8 cellular contexts compared by ENCODE assay signal in the genomic region with DNA sequence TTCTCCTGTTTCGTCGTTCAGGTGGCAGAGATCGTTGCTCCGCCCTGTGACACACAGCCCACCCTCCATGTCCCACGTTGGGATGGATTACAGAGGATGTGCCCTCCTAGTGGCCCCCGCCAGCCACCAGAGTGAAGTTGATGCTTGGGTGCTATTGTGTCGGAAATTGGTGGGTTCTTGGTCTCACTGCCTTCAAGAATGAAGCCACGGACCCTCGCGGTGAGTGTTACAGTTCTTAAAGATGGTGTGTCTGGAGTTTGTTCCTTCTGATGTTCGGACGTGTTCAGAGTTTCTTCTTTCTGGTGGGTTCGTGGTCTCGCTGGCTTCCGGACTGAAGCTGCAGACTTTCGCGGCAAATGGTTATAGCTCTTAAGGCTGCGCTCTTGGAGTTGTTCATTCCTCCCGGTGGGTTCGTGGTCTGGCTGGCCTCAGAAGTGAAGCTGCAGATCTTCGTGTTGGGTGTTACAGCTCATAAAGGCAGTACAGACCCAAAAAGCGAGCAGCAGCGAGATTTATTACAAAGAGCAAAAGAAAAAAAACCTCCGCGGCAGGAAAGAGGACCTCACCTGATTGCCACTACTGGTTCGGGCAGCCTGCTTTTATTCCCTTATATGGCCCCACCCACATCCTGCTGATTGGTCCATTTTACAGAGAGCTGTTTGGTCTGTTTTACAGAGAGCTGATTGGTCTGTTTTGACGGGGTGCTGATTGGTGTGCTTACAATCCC.
A peak's percentile ranks its signal among the peaks of the same experiment; 100 is the strongest.
DNase-seq lines count a peak whose midpoint lies in the region; ATAC-seq, FAIRE-seq and TF ChIP-seq lines count a peak whose summit lies in the region.
"Not testable (repeated sequence)": the region's sequence is repeated elsewhere in the genome, so short reads cannot be mapped to it uniquely, and the experiment has no call there.

No MANE protein-coding gene starts in this region.

- H3K27ac ChIP-seq in CD4-positive, CD25-positive, alpha-beta regulatory T cell (ENCODE audit: insufficient read depth, low read length, poor library complexity, severe bottlenecking) = peak overlapping the region; percentile 79
- H3K27ac ChIP-seq in cardiac muscle cell = peak overlapping the region; percentile 81
- not testable (repeated sequence) for H3K27ac ChIP-seq in small intestine (ENCODE audit: low read depth in 1 of 2, low read length in 1 of 2)

- H3K27me3 Mint-ChIP-seq in CD4-positive, CD25-positive, alpha-beta regulatory T cell; activated CD4-positive, alpha-beta T cell treated with anti-CD3 and anti-CD28 coated beads, Interleukin-2, amount 10 ng/mL, durations not matched to agents 7 days and 5 days; activated T-cell treated with anti-CD3 and anti-CD28 coated beads, Interleukin-2, amount 50 U/mL, for 4 hours (ENCODE audit: low read depth); activated naive CD8-positive, alpha-beta T cell treated with anti-CD3 and anti-CD28 coated beads for 36 hours; stimulated activated naive CD8-positive, alpha-beta T cell treated with anti-CD3 and anti-CD28 coated beads, Interleukin-15, amount 100 ng/mL, for 72 hours: not testable (repeated sequence)

- H3K9me3 Mint-ChIP-seq in CD4-positive, CD25-positive, alpha-beta regulatory T cell; activated CD4-positive, alpha-beta T cell treated with anti-CD3 and anti-CD28 coated beads, Interleukin-2, amount 10 ng/mL, durations not matched to agents 7 days and 5 days; activated T-cell treated with anti-CD3 and anti-CD28 coated beads, Interleukin-2, amount 50 U/mL, for 4 hours; activated naive CD8-positive, alpha-beta T cell treated with anti-CD3 and anti-CD28 coated beads for 36 hours; stimulated activated naive CD8-positive, alpha-beta T cell treated with anti-CD3 and anti-CD28 coated beads, Interleukin-15, amount 100 ng/mL, for 72 hours: not testable (repeated sequence)

- H3K36me3 ChIP-seq in CD4-positive, CD25-positive, alpha-beta regulatory T cell (ENCODE audit: control insufficient read depth, insufficient read depth, low read length); cardiac muscle cell; small intestine (ENCODE audit: control insufficient read depth in 2 of 2, insufficient read depth in 2 of 2, low read length in 2 of 2): not testable (repeated sequence)

- H3K4me1 ChIP-seq in CD4-positive, CD25-positive, alpha-beta regulatory T cell (ENCODE audit: control insufficient read depth, insufficient read depth, low read length, poor library complexity, severe bottlenecking) = peaks cover 35% of the 10 kb centered on the region
- H3K4me1 ChIP-seq in cardiac muscle cell (ENCODE audit: low read depth) = peaks cover 27% of the 10 kb centered on the region
- H3K4me1 ChIP-seq in small intestine (ENCODE audit: control insufficient read depth in 2 of 2, insufficient read depth in 1 of 2, low read depth in 1 of 2, low read length in 1 of 2) = not testable (repeated sequence)

- peaks cover 17 to 71% (median 46%) of the 10 kb centered on the region in 4 donors for H3K4me1 Mint-ChIP-seq in CD4-positive, CD25-positive, alpha-beta regulatory T cell
- H3K4me1 Mint-ChIP-seq in activated CD4-positive, alpha-beta T cell treated with anti-CD3 and anti-CD28 coated beads, Interleukin-2, amount 10 ng/mL, durations not matched to agents 7 days and 5 days = peaks cover 51% of the 10 kb centered on the region
- peaks cover 46% of the 10 kb centered on the region for H3K4me1 Mint-ChIP-seq in activated T-cell treated with anti-CD3 and anti-CD28 coated beads, Interleukin-2, amount 50 U/mL, for 4 hours (ENCODE audit: low read depth)
- peaks cover 40% of the 10 kb centered on the region for H3K4me1 Mint-ChIP-seq in activated naive CD8-positive, alpha-beta T cell treated with anti-CD3 and anti-CD28 coated beads for 36 hours
- H3K4me1 Mint-ChIP-seq in stimulated activated naive CD8-positive, alpha-beta T cell treated with anti-CD3 and anti-CD28 coated beads, Interleukin-15, amount 100 ng/mL, for 72 hours = peaks cover 44% of the 10 kb centered on the region

- TF ChIP-seq CTCF in cardiac muscle cell (IDR thresholded peaks at IDR 0.05; ENCODE audit: low read depth, low read length) = not testable (repeated sequence)

- H3K9me3 ChIP-seq in CD4-positive, CD25-positive, alpha-beta regulatory T cell (ENCODE audit: control insufficient read depth in 2 of 2, low read length in 2 of 2); cardiac muscle cell (ENCODE audit: low read depth); small intestine (ENCODE audit: control insufficient read depth, low read depth): not testable (repeated sequence)

- H3K27ac Mint-ChIP-seq in CD4-positive, CD25-positive, alpha-beta regulatory T cell = peak overlapping the region; percentile 99 to 100 (median 99)
- H3K27ac Mint-ChIP-seq in activated CD4-positive, alpha-beta T cell treated with anti-CD3 and anti-CD28 coated beads, Interleukin-2, amount 10 ng/mL, durations not matched to agents 7 days and 5 days = peak overlapping the region; percentile 98
- H3K27ac Mint-ChIP-seq in activated naive CD8-positive, alpha-beta T cell treated with anti-CD3 and anti-CD28 coated beads for 36 hours = peak overlapping the region; percentile 93
- H3K27ac Mint-ChIP-seq in stimulated activated naive CD8-positive, alpha-beta T cell treated with anti-CD3 and anti-CD28 coated beads, Interleukin-15, amount 100 ng/mL, for 72 hours = peak overlapping the region; percentile 34 to 70

- H3K27me3 ChIP-seq in CD4-positive, CD25-positive, alpha-beta regulatory T cell (ENCODE audit: control insufficient read depth, insufficient read depth, low read length); cardiac muscle cell; small intestine (ENCODE audit: control insufficient read depth in 2 of 2, insufficient read depth in 2 of 2, low read length in 2 of 2): not testable (repeated sequence)

- peak overlapping the region; percentile 88 to 94 (median 89) for H3K4me3 Mint-ChIP-seq in CD4-positive, CD25-positive, alpha-beta regulatory T cell
- peak overlapping the region; percentile 63 for H3K4me3 Mint-ChIP-seq in activated CD4-positive, alpha-beta T cell treated with anti-CD3 and anti-CD28 coated beads, Interleukin-2, amount 10 ng/mL, durations not matched to agents 7 days and 5 days
- H3K4me3 Mint-ChIP-seq in activated T-cell treated with anti-CD3 and anti-CD28 coated beads, Interleukin-2, amount 50 U/mL, for 4 hours = peak overlapping the region; percentile 76
- peak overlapping the region; percentile 80 for H3K4me3 Mint-ChIP-seq in activated naive CD8-positive, alpha-beta T cell treated with anti-CD3 and anti-CD28 coated beads for 36 hours
- peak overlapping the region; percentile 79 to 80 for H3K4me3 Mint-ChIP-seq in stimulated activated naive CD8-positive, alpha-beta T cell treated with anti-CD3 and anti-CD28 coated beads, Interleukin-15, amount 100 ng/mL, for 72 hours

- H3K36me3 Mint-ChIP-seq in CD4-positive, CD25-positive, alpha-beta regulatory T cell = peaks cover 22% of the 10 kb centered on the region
- H3K36me3 Mint-ChIP-seq in activated CD4-positive, alpha-beta T cell treated with anti-CD3 and anti-CD28 coated beads, Interleukin-2, amount 10 ng/mL, durations not matched to agents 7 days and 5 days (ENCODE audit: low read depth) = peaks cover 42% of the 10 kb centered on the region
- H3K36me3 Mint-ChIP-seq in activated T-cell treated with anti-CD3 and anti-CD28 coated beads, Interleukin-2, amount 50 U/mL, for 4 hours (ENCODE audit: insufficient read depth) = not testable (repeated sequence)
- peaks cover 30% of the 10 kb centered on the region for H3K36me3 Mint-ChIP-seq in activated naive CD8-positive, alpha-beta T cell treated with anti-CD3 and anti-CD28 coated beads for 36 hours

- ATAC-seq in CD4-positive, CD25-positive, alpha-beta regulatory T cell (ENCODE audit: low read depth in 2 of 2) = peak; percentile 33 to 40
- ATAC-seq in activated T-cell treated with anti-CD3 and anti-CD28 coated beads, Interleukin-2, amount 50 U/mL, for 4 hours = peak; percentile 38 to 46
- peak; percentile 67 for ATAC-seq in stimulated activated naive CD8-positive, alpha-beta T cell treated with anti-CD3 and anti-CD28 coated beads, Interleukin-15, amount 100 ng/mL, for 72 hours

- peak; percentile 32 to 49 (median 42) for DNase-seq in CD4-positive, CD25-positive, alpha-beta regulatory T cell
- peak; percentile 25 for DNase-seq in MV-4-11 (lab: John Stamatoyannopoulos, UW)
- peak; percentile 57 for DNase-seq in activated CD4-positive, alpha-beta T cell treated with anti-CD3 and anti-CD28 coated beads, Interleukin-2, amount 10 ng/mL, durations not matched to agents 7 days and 5 days
- DNase-seq in activated T-cell treated with anti-CD3 and anti-CD28 coated beads, Interleukin-2, amount 50 U/mL, for 4 hours; cardiac muscle cell (ENCODE audit: low read depth in 1 of 2, low spot score in 1 of 2): not testable (repeated sequence)
- peak; percentile 26 for DNase-seq in activated naive CD8-positive, alpha-beta T cell treated with anti-CD3 and anti-CD28 coated beads for 36 hours
- DNase-seq in small intestine = peak; percentile 31
- peak; percentile 17 to 60 for DNase-seq in stimulated activated naive CD8-positive, alpha-beta T cell treated with anti-CD3 and anti-CD28 coated beads, Interleukin-15, amount 100 ng/mL, for 72 hours

- 85 to 92% (median 86%) methylated on average over 27 of the region's 27 CpGs for WGBS in small intestine, 3 donors

- peak overlapping the region; percentile 76 for H3K4me3 ChIP-seq in CD4-positive, CD25-positive, alpha-beta regulatory T cell (ENCODE audit: low read depth, low read length)
- not testable (repeated sequence) for H3K4me3 ChIP-seq in cardiac muscle cell; small intestine (ENCODE audit: low read depth in 1 of 2, low read length in 2 of 2)

- not testable (repeated sequence) for FAIRE-seq in small intestine (lab: Jason Lieb, UNC)

- CTCF ChIA-PET in activated CD4-positive, alpha-beta T cell treated with anti-CD3 and anti-CD28 coated beads, Interleukin-2, amount 10 ng/mL, durations not matched to agents 7 days and 5 days (lab: Charles Lee) = interaction anchor here (1.0 to 2.0 kb wide), 3 partner anchors 9 to 22 kb away, joined by 3 to 5 read pairs (median 4); no protein-coding TSS in a partner anchor

- POLR2A ChIA-PET in activated CD4-positive, alpha-beta T cell treated with anti-CD3 and anti-CD28 coated beads, Interleukin-2, amount 10 ng/mL, durations not matched to agents 7 days and 5 days (lab: Charles Lee) = interaction anchor here (0.6 to 1.7 kb wide), 4 partner anchors 8 to 76 kb away, joined by 3 to 7 read pairs (median 4); no protein-coding TSS in a partner anchor
